ENCODE assay signal across 19 cellular contexts in the genomic region with DNA sequence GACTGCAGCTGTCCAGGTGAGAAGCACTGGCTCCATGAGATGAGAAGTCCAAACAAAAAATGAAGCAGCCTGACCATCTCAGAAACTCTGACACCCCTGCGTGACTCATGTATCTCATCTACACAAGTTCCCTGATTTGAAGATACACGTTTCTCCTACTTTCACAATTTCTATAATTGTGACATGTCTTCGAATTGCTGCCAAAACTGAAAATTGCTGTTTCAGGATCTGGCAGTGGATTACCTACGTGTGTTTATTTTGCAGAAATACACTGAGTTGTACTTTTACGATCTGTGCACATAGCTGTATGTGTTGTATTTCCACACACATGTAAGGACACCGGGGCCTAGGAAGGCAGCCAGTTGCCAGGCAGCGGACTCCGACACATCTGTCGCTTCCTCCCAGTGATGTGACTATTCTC. TPM values are rescaled to one million over a fixed set of nuclear protein-coding genes. Genes with fewer than 3 reads are reported as not detected.
DNase-seq lines count a peak whose midpoint lies in the region; ATAC-seq and TF ChIP-seq lines count a peak whose summit lies in the region.
"Had no signal": no experiment of that assay in that cellular context is flagged by ENCODE, and none has a peak within 500 bp of the region (broad histone marks: within the 10 kb centered on the region; RNA-seq: fewer than 3 reads in every experiment).

No MANE protein-coding gene starts in this region.

- no peak for TF ChIP-seq EP300 in stomach (IDR thresholded peaks at IDR 0.05)

- H3K4me3 ChIP-seq in body of pancreas (no peak overlapping the region), left lung (no peak overlapping the region), stomach (no peak overlapping the region)
- H3K4me3 ChIP-seq: BLaER1 treated with 17β-estradiol and CSF1 and Interleukin-3, amounts not matched to agents 10 nM and 100 nM; colonic mucosa; MG63 had no signal

- peaks cover 0 to 20% of the 10 kb centered on the region in 2 donors for H3K36me3 ChIP-seq in body of pancreas (replicated peaks in 1 of 2; ENCODE audit: insufficient read depth in 1 of 2, low read depth in 2 of 2)
- peaks cover 0 to 75% of the 10 kb centered on the region in 2 donors for H3K36me3 ChIP-seq in left lung
- peaks cover 52 to 98% (median 90%) of the 10 kb centered on the region in 4 donors for H3K36me3 ChIP-seq in stomach
- H3K36me3 ChIP-seq: colonic mucosa had no signal

- H3K4me1 ChIP-seq in body of pancreas: peaks cover 9% of the 10 kb centered on the region
- H3K4me1 ChIP-seq in left lung: peaks cover 16 to 17% of the 10 kb centered on the region in 2 donors
- peaks cover 0 to 20% (median 12%) of the 10 kb centered on the region in 4 donors for H3K4me1 ChIP-seq in stomach
- H3K4me1 ChIP-seq: BLaER1 treated with 17β-estradiol and CSF1 and Interleukin-3, amounts not matched to agents 10 nM and 100 nM; colonic mucosa had no signal

- ATAC-seq in body of pancreas (peak; percentile 56), left lung (peak; percentile 20), HG02852 (IDR thresholded peaks at IDR 0.05; ENCODE audit: unreplicated experiment) (no peak)

- no peaks in the 10 kb centered on the region for H3K9me3 ChIP-seq in body of pancreas
- H3K9me3 ChIP-seq in left lung: no peaks in the 10 kb centered on the region
- no peaks in the 10 kb centered on the region for H3K9me3 ChIP-seq in stomach
- H3K9me3 ChIP-seq: BLaER1 treated with 17β-estradiol and CSF1 and Interleukin-3, amounts not matched to agents 10 nM and 100 nM; colonic mucosa; MG63 had no signal

- intact Hi-C loops in body of pancreas (cut with DNase I) (no loop called here), left lung (cut with DNase I) (no loop called here), stomach (cut with DNase I; ENCODE audit: low total_unique reads) (no loop called here)

- H3K27ac ChIP-seq in body of pancreas (no peak overlapping the region), left lung (peak overlapping the region in 1 of 2 donors; percentile 19), stomach (peak overlapping the region in 3 of 5 donors; percentile 22 to 49 (median 28))
- H3K27ac ChIP-seq: BLaER1 treated with 17β-estradiol and CSF1 and Interleukin-3, amounts not matched to agents 10 nM and 100 nM; colonic mucosa; epithelial cell of prostate had no signal

- no peak for TF ChIP-seq CTCF in body of pancreas (IDR thresholded peaks at IDR 0.05)
- no peak for TF ChIP-seq CTCF in left lung (IDR thresholded peaks at IDR 0.05)
- no peak for TF ChIP-seq CTCF in stomach (IDR thresholded peaks at IDR 0.05)

- 53 to 60% methylated on average over 9 of the region's 9 CpGs for WGBS in body of pancreas, 2 donors
- 68 to 86% (median 80%) methylated on average over 9 of the region's 9 CpGs for WGBS in stomach, 5 donors

- DNase-seq in GM04503 (ENCODE audit: low read depth) (peak; percentile 6), body of pancreas (peak in 3 of 4 donors; percentile 28 to 50 (median 48)), left lung (no peak), stomach (no peak), erythroblast (lab: John Stamatoyannopoulos, UW) (no peak), cerebellum (ENCODE audit: low spot score) (no peak), middle frontal gyrus (ENCODE audit: extremely low spot score, low spot score) (no peak)
- DNase-seq: activated effector memory CD4-positive, alpha-beta T cell treated with Interleukin-2 at 50 U/mL for 16 hours; amygdala; colonic mucosa; HCEC 1CT; left cardiac atrium; MG63; NCI-H2029; NCI-H524 treated with DMSO at 0.1 percent for 48 hours; SIG-M5 had no signal

- TF ChIP-seq POLR2A in body of pancreas (IDR thresholded peaks at IDR 0.05) (no peak), stomach (IDR thresholded peaks at IDR 0.05) (no peak), erythroblast (IDR thresholded peaks at IDR 0.05; ENCODE audit: low read length) (no peak)

- H3K27me3 ChIP-seq in body of pancreas (no peaks in the 10 kb centered on the region), left lung (no peaks in the 10 kb centered on the region), stomach (no peaks in the 10 kb centered on the region)
- H3K27me3 ChIP-seq: BLaER1 treated with 17β-estradiol and CSF1 and Interleukin-3, amounts not matched to agents 10 nM and 100 nM; colonic mucosa; MG63 had no signal

RNA-seq across cellular contexts. Expression of gene LARP4B, which starts 53.2 kb away (rescaled TPM):
- 10 to 100 TPM; 41.0 to 61.6 TPM for total RNA-seq in body of pancreas
- total RNA-seq in left lung: 100 to 1,000 TPM; 121 to 122 TPM
- 100 to 1,000 TPM in 2 of 5 donors, 10 to 100 TPM in 3; 33.6 to 269 (median 87.0) TPM for total RNA-seq in stomach
- polyA plus RNA-seq in stomach: 10 to 100 TPM; 11.8 to 15.3 (median 13.2) TPM
- total RNA-seq in cerebellum: 33.9 TPM

Comparison
In these comparisons a context has a peak if more than half of its experiments do, and no peak if none do; other contexts are left out.
1. DNase-seq: peak in GM04503 (single experiment) and body of pancreas (3 of 4); none in left lung (0 of 2), stomach (single experiment), erythroblast (0 of 2), cerebellum (single experiment) and middle frontal gyrus (single experiment).
2. H3K27ac ChIP-seq: peak in stomach (3 of 5); none in body of pancreas (0 of 4).